3 cellular contexts compared by ENCODE assay signal in the genomic region with DNA sequence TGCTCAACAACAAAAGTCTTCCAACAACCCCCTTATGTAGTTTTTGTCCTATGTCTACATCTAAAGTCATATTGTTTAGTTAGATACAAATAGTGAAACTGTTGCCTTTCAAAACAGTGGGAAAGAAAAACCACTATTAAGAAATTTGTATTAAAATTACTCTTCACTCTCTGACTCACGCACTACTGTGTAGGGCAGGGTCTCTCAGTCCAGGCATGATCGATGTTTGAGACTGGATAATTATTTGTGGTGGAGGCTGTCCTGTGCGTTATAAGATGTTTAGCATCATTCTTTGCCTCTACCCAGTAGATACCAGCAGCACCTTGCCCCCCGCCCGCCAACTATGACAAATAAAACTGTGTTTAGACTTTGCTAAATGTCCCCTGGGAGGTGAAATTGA.
"Had no signal": no experiment of that assay in that cellular context is flagged by ENCODE, and none has a peak within 500 bp of the region (broad histone marks: within the 10 kb centered on the region; RNA-seq: fewer than 3 reads in every experiment).

No MANE protein-coding gene starts in this region.

- ATAC-seq: GM12878 had no signal

- H3K4me3 ChIP-seq: GM12878 had no signal

- DNase-seq: GDM1, GF-D8 had no signal
